In the genomic region with DNA sequence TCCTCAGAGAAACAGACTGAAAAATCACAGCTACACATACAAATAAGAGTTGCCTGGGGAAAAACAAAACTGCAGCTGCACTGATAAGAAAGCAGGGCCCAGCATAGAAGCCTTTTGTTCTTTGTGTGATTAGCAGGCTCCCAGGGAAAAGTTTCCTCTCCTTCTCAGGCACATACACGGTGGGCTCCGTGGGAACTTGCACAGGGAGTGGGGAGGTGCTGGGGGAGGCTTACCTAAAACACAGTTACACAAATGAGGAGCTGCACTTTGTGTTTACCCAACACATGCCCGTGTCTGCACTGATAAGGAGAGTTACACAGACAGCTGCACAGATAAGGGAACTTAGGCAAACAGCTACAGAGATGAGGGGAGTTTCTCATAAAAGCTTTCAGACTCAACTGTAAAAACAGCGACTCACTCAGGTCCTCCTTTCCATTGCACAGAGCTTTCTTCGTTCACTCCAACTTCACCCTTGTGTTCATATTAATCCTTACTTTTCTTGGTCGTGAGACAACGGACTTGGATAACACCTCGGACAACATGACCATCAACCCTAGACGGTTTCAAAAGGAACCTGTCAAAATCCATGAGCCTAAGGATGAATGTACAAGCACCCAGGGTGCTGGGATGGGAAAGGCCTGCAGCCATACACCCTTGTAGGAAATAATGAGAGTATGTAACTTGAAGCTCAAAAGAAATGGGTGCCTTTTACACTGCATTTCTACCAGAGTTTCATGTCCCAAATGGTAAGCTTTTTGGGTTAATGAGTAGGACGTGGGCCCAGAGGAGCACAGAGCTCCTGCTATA, we compare ENCODE assay signal across 8 cellular contexts. TPM values are rescaled to one million over a fixed set of nuclear protein-coding genes. Genes with fewer than 3 reads are reported as not detected.
A peak's percentile ranks its signal among the peaks of the same experiment; 100 is the strongest.
DNase-seq lines count a peak whose midpoint lies in the region; ATAC-seq and TF ChIP-seq lines count a peak whose summit lies in the region.

No MANE protein-coding gene starts in this region.

- H3K4me1 Mint-ChIP-seq in immature natural killer cell: peaks cover 12 to 13% of the 10 kb centered on the region in 2 donors

- H3K9ac ChIP-seq in HUES48 (ENCODE audit: low read depth, low read length): no peak overlapping the region

- no peak for TF ChIP-seq CTCF in fibroblast of the aortic adventitia (IDR thresholded peaks at IDR 0.05; ENCODE audit: insufficient read depth, low read length)

- peak overlapping the region in 1 of 6 donors; percentile 27 for H3K27ac Mint-ChIP-seq in immature natural killer cell

- DNase-seq in fibroblast of the aortic adventitia (ENCODE audit: low read depth): peak; percentile 60
- peak; percentile 88 for DNase-seq in pons (ENCODE audit: low spot score)
- no peak for DNase-seq in GM03348 (ENCODE audit: low spot score)
- no peak for DNase-seq in D341Med (ENCODE audit: low spot score)
- DNase-seq in immature natural killer cell: no peak

- H3K4me1 ChIP-seq in HUES48 (ENCODE audit: control insufficient read depth, insufficient read depth, low read length): no peaks in the 10 kb centered on the region

- no peaks in the 10 kb centered on the region for H3K27me3 Mint-ChIP-seq in immature natural killer cell (ENCODE audit: low read depth in 3 of 3)

- peak; percentile 30; the same call in 1 of the 3 replicates for ATAC-seq in SK-N-SH treated with all-trans-retinoic acid at 6 μM for 48 hours
- ATAC-seq in GM19463 (IDR thresholded peaks at IDR 0.05; ENCODE audit: unreplicated experiment): no peak

- H3K9me3 ChIP-seq in HUES48 (ENCODE audit: control insufficient read depth, insufficient read depth, low read length): peaks cover 4% of the 10 kb centered on the region; the same call in 1 of the 2 replicates

- peak overlapping the region; percentile 73 for H3K27ac ChIP-seq in HUES48 (ENCODE audit: low read depth, low read length)

- no peak overlapping the region for H3K4me3 ChIP-seq in HUES48 (ENCODE audit: low read depth, low read length)
- no peak overlapping the region for H3K4me3 ChIP-seq in fibroblast of the aortic adventitia (ENCODE audit: low read depth, low read length)

- no peak overlapping the region for H3K4me3 Mint-ChIP-seq in immature natural killer cell

- no peaks in the 10 kb centered on the region for H3K27me3 ChIP-seq in HUES48 (ENCODE audit: control insufficient read depth, insufficient read depth, low read length)

- H3K36me3 ChIP-seq in HUES48 (ENCODE audit: control insufficient read depth, insufficient read depth, low read length): peaks cover 33% of the 10 kb centered on the region

- no peaks in the 10 kb centered on the region for H3K9me3 Mint-ChIP-seq in immature natural killer cell

- H3K36me3 Mint-ChIP-seq in immature natural killer cell: peaks cover 4 to 13% (median 4%) of the 10 kb centered on the region in 3 donors

TF ChIP-seq in SK-N-SH treated with all-trans-retinoic acid at 6 μM for 48 hours, 23 proteins besides CTCF, POLR2A, EP300 and RAD21:
- TF ChIP-seq TOX (CRISPR knock-in tag; IDR thresholded peaks at IDR 0.05; ENCODE audit: borderline replicate concordance): no peak
- TF ChIP-seq TCF4 (CRISPR knock-in tag; IDR thresholded peaks at IDR 0.05; ENCODE audit: borderline replicate concordance): peak; percentile 68; the same call in 1 of the 2 replicates

RNA-seq across cellular contexts. Expression of a gene that starts 50.8 kb away (rescaled TPM):
- total RNA-seq in fibroblast of the aortic adventitia (ENCODE audit: low replicate concordance): 13.5 and 17.1 TPM in 2 replicates
- polyA plus RNA-seq in immature natural killer cell: 1 to 10 TPM in 2 of 3 donors, under 1 TPM in 1; 0.69 to 2.3 (median 1.1) TPM

Comparison
In these comparisons a context has a peak if more than half of its experiments do, and no peak if none do; other contexts are left out.
1. DNase-seq: peak in fibroblast of the aortic adventitia (single experiment) and pons (single experiment); none in GM03348 (single experiment), D341Med (single experiment) and immature natural killer cell (0 of 3).